Comparison of ENCODE assay signal across 1 cellular context in the genomic region with DNA sequence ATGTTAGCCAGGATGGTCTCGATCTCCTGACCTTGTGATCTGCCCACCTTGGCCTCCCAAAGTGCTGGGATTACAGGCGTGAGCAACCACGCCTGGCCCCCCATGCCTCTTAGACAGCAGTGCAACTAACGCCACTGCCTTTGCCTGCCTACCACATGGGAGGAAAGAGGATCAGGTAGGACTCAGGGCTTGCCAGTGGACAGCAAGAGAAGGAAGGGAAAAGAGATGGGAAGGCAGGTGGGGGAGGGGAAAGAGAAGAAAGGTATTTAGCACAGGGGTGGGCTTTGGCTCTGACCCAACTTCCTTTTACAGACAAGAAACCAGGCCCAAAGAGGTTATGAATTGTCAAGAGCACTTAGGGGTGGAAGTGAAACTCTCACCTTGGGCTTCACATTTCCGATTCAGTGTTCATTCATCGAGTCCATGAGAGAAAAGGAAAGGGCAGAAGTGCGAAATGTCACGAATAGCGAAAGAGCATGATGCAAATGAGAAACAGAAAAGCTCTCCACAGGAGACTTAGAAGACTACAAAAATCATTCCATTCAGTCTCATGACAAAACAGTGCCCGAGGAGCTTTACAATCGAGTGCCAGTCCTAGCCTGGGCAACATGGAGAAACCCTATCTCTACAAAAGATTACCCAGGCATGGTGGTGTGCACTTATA.
TF ChIP-seq lines count a peak whose summit lies in the region.

No MANE protein-coding gene starts in this region.

TF ChIP-seq in WTC11, 78 proteins besides CTCF, POLR2A, EP300 and RAD21 (continued from another document):
- TF ChIP-seq, protein P1, sequence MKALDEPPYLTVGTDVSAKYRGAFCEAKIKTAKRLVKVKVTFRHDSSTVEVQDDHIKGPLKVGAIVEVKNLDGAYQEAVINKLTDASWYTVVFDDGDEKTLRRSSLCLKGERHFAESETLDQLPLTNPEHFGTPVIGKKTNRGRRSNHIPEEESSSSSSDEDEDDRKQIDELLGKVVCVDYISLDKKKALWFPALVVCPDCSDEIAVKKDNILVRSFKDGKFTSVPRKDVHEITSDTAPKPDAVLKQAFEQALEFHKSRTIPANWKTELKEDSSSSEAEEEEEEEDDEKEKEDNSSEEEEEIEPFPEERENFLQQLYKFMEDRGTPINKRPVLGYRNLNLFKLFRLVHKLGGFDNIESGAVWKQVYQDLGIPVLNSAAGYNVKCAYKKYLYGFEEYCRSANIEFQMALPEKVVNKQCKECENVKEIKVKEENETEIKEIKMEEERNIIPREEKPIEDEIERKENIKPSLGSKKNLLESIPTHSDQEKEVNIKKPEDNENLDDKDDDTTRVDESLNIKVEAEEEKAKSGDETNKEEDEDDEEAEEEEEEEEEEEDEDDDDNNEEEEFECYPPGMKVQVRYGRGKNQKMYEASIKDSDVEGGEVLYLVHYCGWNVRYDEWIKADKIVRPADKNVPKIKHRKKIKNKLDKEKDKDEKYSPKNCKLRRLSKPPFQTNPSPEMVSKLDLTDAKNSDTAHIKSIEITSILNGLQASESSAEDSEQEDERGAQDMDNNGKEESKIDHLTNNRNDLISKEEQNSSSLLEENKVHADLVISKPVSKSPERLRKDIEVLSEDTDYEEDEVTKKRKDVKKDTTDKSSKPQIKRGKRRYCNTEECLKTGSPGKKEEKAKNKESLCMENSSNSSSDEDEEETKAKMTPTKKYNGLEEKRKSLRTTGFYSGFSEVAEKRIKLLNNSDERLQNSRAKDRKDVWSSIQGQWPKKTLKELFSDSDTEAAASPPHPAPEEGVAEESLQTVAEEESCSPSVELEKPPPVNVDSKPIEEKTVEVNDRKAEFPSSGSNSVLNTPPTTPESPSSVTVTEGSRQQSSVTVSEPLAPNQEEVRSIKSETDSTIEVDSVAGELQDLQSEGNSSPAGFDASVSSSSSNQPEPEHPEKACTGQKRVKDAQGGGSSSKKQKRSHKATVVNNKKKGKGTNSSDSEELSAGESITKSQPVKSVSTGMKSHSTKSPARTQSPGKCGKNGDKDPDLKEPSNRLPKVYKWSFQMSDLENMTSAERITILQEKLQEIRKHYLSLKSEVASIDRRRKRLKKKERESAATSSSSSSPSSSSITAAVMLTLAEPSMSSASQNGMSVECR (CRISPR knock-in tag; IDR thresholded peaks at IDR 0.05; ENCODE audit: borderline replicate concordance): no peak
- TF ChIP-seq RORB (CRISPR knock-in tag; IDR thresholded peaks at IDR 0.05) (no peak), CREB1 (CRISPR knock-in tag; IDR thresholded peaks at IDR 0.05) (no peak), ZNF671 (CRISPR knock-in tag; IDR thresholded peaks at IDR 0.05) (no peak)
TF ChIP-seq in WTC11: peak in this region for 0.
